28 cellular contexts compared by ENCODE assay signal in the genomic region with DNA sequence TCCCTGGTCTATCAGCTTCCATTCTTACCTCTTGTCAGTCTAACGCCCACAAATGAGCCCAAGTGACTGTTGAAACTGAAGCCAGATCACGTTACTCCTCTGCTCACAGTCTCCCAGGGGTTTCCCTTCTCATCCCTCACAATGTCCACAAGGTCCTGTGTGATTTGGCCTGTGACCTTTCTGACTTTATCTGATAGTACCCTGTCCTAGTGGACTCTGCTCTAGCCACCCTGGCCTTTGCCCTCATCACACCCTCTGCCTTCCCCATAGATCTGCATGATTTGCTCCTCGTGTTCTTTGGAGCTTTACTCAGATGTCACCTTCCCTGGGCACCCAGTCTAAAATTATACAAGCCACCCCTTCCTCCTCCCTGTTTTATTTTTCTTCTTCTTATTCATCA. TPM values are rescaled to one million over a fixed set of nuclear protein-coding genes. Genes with fewer than 3 reads are reported as not detected.
"Had no signal": no experiment of that assay in that cellular context is flagged by ENCODE, and none has a peak within 500 bp of the region (broad histone marks: within the 10 kb centered on the region; RNA-seq: fewer than 3 reads in every experiment).

No MANE protein-coding gene starts in this region.

- H3K27me3 ChIP-seq: dorsolateral prefrontal cortex, heart left ventricle, pancreas, stomach, transverse colon had no signal

- H3K4me3 Mint-ChIP-seq: memory B cell, mesothelial cell of epicardium, natural killer cell had no signal

- H3K4me3 ChIP-seq: dorsolateral prefrontal cortex, heart left ventricle, lower lobe of right lung, pancreas, stomach, thoracic aorta, transverse colon had no signal

- H3K27me3 Mint-ChIP-seq: memory B cell, progenitor cell of endocrine pancreas had no signal

- H3K4me1 Mint-ChIP-seq: memory B cell, mesothelial cell of epicardium, natural killer cell had no signal

- FAIRE-seq: endometrium, frontal cortex, pancreas had no signal

- DNase-seq: cortex of kidney; dorsolateral prefrontal cortex; effector memory CD4-positive, alpha-beta T cell; heart left ventricle; hippocampal formation; lower lobe of right lung; natural killer cell; occipital lobe; pancreas; right cardiac atrium; stimulated activated CD4-positive, alpha-beta T cell treated with anti-CD3 and anti-CD28 coated beads, Interleukin-15, amount 100 ng/mL, for 24 hours; stimulated activated CD4-positive, alpha-beta T cell treated with anti-CD3 and anti-CD28 coated beads, Interleukin-1b, Interleukin-23, amount 100 ng/mL, for 48 hours; stimulated activated CD4-positive, alpha-beta T cell treated with anti-CD3 and anti-CD28 coated beads, Interleukin-4, amount 100 ng/mL, for 24 hours; stimulated activated naive CD4-positive, alpha-beta T cell; stomach; substantia nigra; transverse colon had no signal

- ATAC-seq: esophagus mucosa, heart left ventricle, lower lobe of right lung, natural killer cell, pancreas, right cardiac atrium had no signal

- H3K27ac Mint-ChIP-seq: memory B cell, mesothelial cell of epicardium, natural killer cell, progenitor cell of endocrine pancreas had no signal

- H3K27ac ChIP-seq: dorsolateral prefrontal cortex, heart left ventricle, lower lobe of right lung, pancreas, stomach, thoracic aorta, transverse colon had no signal

- H3K9me3 ChIP-seq: heart left ventricle, lower lobe of right lung, pancreas, stomach, thoracic aorta, transverse colon had no signal

- H3K4me1 ChIP-seq: heart left ventricle, lower lobe of right lung, pancreas, stomach, transverse colon had no signal

- H3K9me3 Mint-ChIP-seq: memory B cell, mesothelial cell of epicardium, natural killer cell had no signal

RNA-seq across cellular contexts. Expression of gene RDH12, which starts 55.5 kb away (rescaled TPM):
- total RNA-seq: fibroblast of lung, glomerular endothelial cell, heart left ventricle, kidney epithelial cell, mesothelial cell of epicardium, myocyte, natural killer cell, right cardiac atrium, thoracic aorta had no signal
- polyA plus RNA-seq: fibroblast of lung, heart left ventricle, right cardiac atrium had no signal
